Comparison of ENCODE assay signal across 15 cellular contexts in genomic region chr5:56059854-56060253, GRCh38.
DNase-seq lines count a peak whose midpoint lies in the region; ATAC-seq, FAIRE-seq and TF ChIP-seq lines count a peak whose summit lies in the region.
"Had no signal": no experiment of that assay in that cellular context is flagged by ENCODE, and none has a peak within 500 bp of the region (broad histone marks: within the 10 kb centered on the region; RNA-seq: fewer than 3 reads in every experiment).

No MANE protein-coding gene starts in this region.

- in situ Hi-C loops in Caki2 (cut with HindIII; ENCODE audit: low pct_unique_long_range_greater_than_20kb, low sequenced_read_pairs) (no loop called here), K562 (cut with MboI) (no loop called here)

- H2AFZ ChIP-seq in K562 (ENCODE audit: low read depth, low read length) = no peak overlapping the region
- H2AFZ ChIP-seq: PC-9 had no signal

- no peaks in the 10 kb centered on the region for H3K27me3 ChIP-seq in CD4-positive, alpha-beta T cell (ENCODE audit: control insufficient read depth, insufficient read depth, low read length)
- H3K27me3 ChIP-seq in K562 (ENCODE audit: control insufficient read depth in 2 of 2, insufficient read depth in 2 of 2, low read length in 2 of 2) = no peaks in the 10 kb centered on the region
- H3K27me3 ChIP-seq: SJSA1 had no signal

- H3K9me3 ChIP-seq in CD4-positive, alpha-beta T cell (ENCODE audit: control insufficient read depth, low read length) = no peaks in the 10 kb centered on the region
- H3K9me3 ChIP-seq in K562 (replicated peaks; ENCODE audit: control insufficient read depth, insufficient read depth, low read depth, low read length) = no peaks in the 10 kb centered on the region
- H3K9me3 ChIP-seq: SJSA1 had no signal

- no peaks in the 10 kb centered on the region for H3K36me3 ChIP-seq in K562 (ENCODE audit: control insufficient read depth, insufficient read depth, low read length)
- H3K36me3 ChIP-seq: SJSA1 had no signal

- no peaks in the 10 kb centered on the region for H3K9me3 Mint-ChIP-seq in CD4-positive, alpha-beta T cell
- H3K9me3 Mint-ChIP-seq in naive thymus-derived CD8-positive, alpha-beta T cell = peaks cover 0 to 4% (median 0%) of the 10 kb centered on the region in 9 donors
- no peaks in the 10 kb centered on the region for H3K9me3 Mint-ChIP-seq in MCF 10A (ENCODE audit: unreplicated experiment)

- WGBS in K562 (ENCODE audit: insufficient coverage, low coverage, missing lambda C conversion rate) = 74% methylated on average over 8 of the region's 8 CpGs

- FAIRE-seq in K562 (lab: Jason Lieb, UNC) = no peak

- no peak for TF ChIP-seq POLR2A in K562 (conservative IDR thresholded peaks at IDR 0.05)

- H3K79me2 ChIP-seq in K562 (ENCODE audit: control insufficient read depth, insufficient read depth, low read length) = no peaks in the 10 kb centered on the region

- CTCF ChIA-PET in CD4-positive, alpha-beta T cell (lab: Charles Lee) = no interaction called here
- CTCF ChIA-PET in K562 (lab: Yijun Ruan, JAX; ENCODE audit: low intra/inter-chr PET ratio) = no interaction called here
- CTCF ChIA-PET in MCF 10A (lab: Yijun Ruan, JAX) = no interaction called here

- H3K4me1 Mint-ChIP-seq in CD4-positive, alpha-beta T cell (ENCODE audit: low read depth) = peaks cover 74% of the 10 kb centered on the region
- peaks cover 41 to 78% (median 68%) of the 10 kb centered on the region in 4 donors for H3K4me1 Mint-ChIP-seq in naive thymus-derived CD8-positive, alpha-beta T cell
- H3K4me1 Mint-ChIP-seq in MCF 10A (ENCODE audit: insufficient read depth, unreplicated experiment) = peaks cover 16% of the 10 kb centered on the region

- no peak overlapping the region for H3K4me2 ChIP-seq in K562 (ENCODE audit: insufficient read depth, low read length)
- H3K4me2 ChIP-seq: PC-9 had no signal

- no peak overlapping the region for H3K4me3 ChIP-seq in K562
- H3K4me3 ChIP-seq: PC-9, SJSA1 had no signal

- no peaks in the 10 kb centered on the region for H4K20me1 ChIP-seq in K562 (replicated peaks; ENCODE audit: control insufficient read depth, insufficient read depth, low read length)

- H3K9me1 ChIP-seq in K562 (ENCODE audit: control insufficient read depth, insufficient read depth, low read length) = no peaks in the 10 kb centered on the region

- POLR2A ChIA-PET in CD4-positive, alpha-beta T cell (lab: Charles Lee) = interaction anchor here (0.6 to 5.7 kb wide), 10 partner anchors 9 to 80 kb away, joined by 3 to 87 read pairs (median 8); partner anchors contain the start of gene IL6ST
- POLR2A ChIA-PET in K562 (lab: Yijun Ruan, JAX) (interaction anchor here (1.6 kb wide), 1 partner anchor 16 kb away, joined by 3 read pairs; no protein-coding TSS in a partner anchor), MCF 10A (lab: Yijun Ruan, JAX) (interaction anchor here (0.6 to 3.0 kb wide), 3 partner anchors 43 to 65 kb away, joined by 3 to 22 read pairs (median 4); partner anchors contain the start of gene IL6ST)
- POLR2A ChIA-PET in naive thymus-derived CD8-positive, alpha-beta T cell (lab: Charles Lee) = interaction anchor here (0.7 to 6.1 kb wide), 8 partner anchors 8 to 88 kb away, joined by 3 to 66 read pairs (median 4); partner anchors contain the start of gene IL6ST

- intact Hi-C loops in CD4-positive, alpha-beta T cell (cut with DNase I, micrococcal nuclease) = loop anchor here in 1 of 2 experiments (2.0 to 5.0 kb wide), 5 partner anchors 42 to 97 kb away; partner anchors contain the start of gene IL6ST
- intact Hi-C loops in K562 (cut with micrococcal nuclease) = loop anchor here (5.0 kb wide), 1 partner anchor 63 kb away; no protein-coding TSS in a partner anchor
- intact Hi-C loops in MCF 10A (cut with micrococcal nuclease) = loop anchor here (10.0 kb wide), 1 partner anchor 65 kb away; the partner anchor contains the start of gene IL6ST

- ATAC-seq in CD4-positive, alpha-beta T cell (ENCODE audit: poor library complexity) = no peak
- ATAC-seq in K562 (no peak), GM19324 (IDR thresholded peaks at IDR 0.05; ENCODE audit: low FRiP score, unreplicated experiment) (no peak)
- ATAC-seq in naive thymus-derived CD8-positive, alpha-beta T cell = no peak

- BruUV-seq in K562 (replicated peaks; lab: Mats Ljungman, UMichigan) (no TSS peak), MCF 10A (replicated peaks; lab: Mats Ljungman, UMichigan) (no TSS peak)

- no peak for DNase-seq in CD4-positive, alpha-beta T cell
- DNase-seq in Caki2 (ENCODE audit: low read depth) = peak; percentile 54
- DNase-seq in K562 (ENCODE audit: extremely low read depth in 1 of 4, low spot score in 3 of 4) = no peak
- DNase-seq in naive thymus-derived CD8-positive, alpha-beta T cell = no peak
- no peak for DNase-seq in MCF 10A (ENCODE audit: unreplicated experiment)
- no peak for DNase-seq in HCEC 1CT
- DNase-seq: H7, MV-4-11, NCI-H1417 treated with DMSO at 0.1 percent for 48 hours, NCI-H2081 treated with DMSO at 0.1 percent for 48 hours, NCI-H2227 treated with DMSO at 0.1 percent for 48 hours, NCI-H524, PC-9 had no signal

- peaks cover 6% of the 10 kb centered on the region for H3K36me3 Mint-ChIP-seq in CD4-positive, alpha-beta T cell (ENCODE audit: low read depth)
- no peaks in the 10 kb centered on the region for H3K36me3 Mint-ChIP-seq in naive thymus-derived CD8-positive, alpha-beta T cell
- no peaks in the 10 kb centered on the region for H3K36me3 Mint-ChIP-seq in MCF 10A (ENCODE audit: insufficient read depth, unreplicated experiment)

- H3K27ac ChIP-seq in CD4-positive, alpha-beta T cell (ENCODE audit: low read depth, low read length) = no peak overlapping the region
- H3K27ac ChIP-seq in K562 (ENCODE audit: extremely low read depth, low read depth, low read length) = no peak overlapping the region
- H3K27ac ChIP-seq: PC-9, SJSA1 had no signal

- TF ChIP-seq RAD21 in K562 (CRISPR knock-in tag; conservative IDR thresholded peaks at IDR 0.05 in 1 of 2, IDR thresholded peaks at IDR 0.05 in 1 of 2) = no peak

- peak overlapping the region; percentile 54 for H3K4me3 Mint-ChIP-seq in CD4-positive, alpha-beta T cell
- peak overlapping the region in 9 of 10 donors; percentile 24 to 83 (median 72) for H3K4me3 Mint-ChIP-seq in naive thymus-derived CD8-positive, alpha-beta T cell
- H3K4me3 Mint-ChIP-seq in MCF 10A (ENCODE audit: unreplicated experiment) = no peak overlapping the region

- TF ChIP-seq EP300 in K562 (IDR thresholded peaks at IDR 0.05; ENCODE audit: low read length) = no peak

- no peak for TF ChIP-seq CTCF in CD4-positive, alpha-beta T cell (IDR thresholded peaks at IDR 0.05)
- TF ChIP-seq CTCF in K562 (IDR thresholded peaks at IDR 0.05 in 2 of 3, conservative IDR thresholded peaks at IDR 0.05 in 1 of 3; ENCODE audit: insufficient read depth in 2 of 3, low read depth in 1 of 3, low read length in 3 of 3) (no peak), MCF 10A (IDR thresholded peaks at IDR 0.05; ENCODE audit: unreplicated experiment) (no peak)

- H3K27ac Mint-ChIP-seq in CD4-positive, alpha-beta T cell = peak overlapping the region; percentile 86
- peak overlapping the region in 9 of 10 donors; percentile 85 to 96 (median 89) for H3K27ac Mint-ChIP-seq in naive thymus-derived CD8-positive, alpha-beta T cell
- H3K27ac Mint-ChIP-seq in MCF 10A (ENCODE audit: low read depth, unreplicated experiment) = no peak overlapping the region

- peaks cover 3 to 13% of the 10 kb centered on the region in 2 experiments; a peak in 4 of 5 replicates for H3K4me1 ChIP-seq in K562 (replicated peaks in 1 of 2; ENCODE audit: control insufficient read depth in 2 of 2, insufficient read depth in 2 of 2, low read length in 2 of 2)

- no peaks in the 10 kb centered on the region for H3K27me3 Mint-ChIP-seq in CD4-positive, alpha-beta T cell
- no peaks in the 10 kb centered on the region for H3K27me3 Mint-ChIP-seq in naive thymus-derived CD8-positive, alpha-beta T cell
- H3K27me3 Mint-ChIP-seq in MCF 10A (ENCODE audit: insufficient read depth, unreplicated experiment) = peaks cover 46% of the 10 kb centered on the region

- H3K9ac ChIP-seq in K562 (ENCODE audit: insufficient read depth in 1 of 2, low read depth in 2 of 2, low read length in 2 of 2) = no peak overlapping the region

TF ChIP-seq in K562, 482 proteins besides CTCF, POLR2A, EP300 and RAD21:
- 0 out of 2 replicates have a peak, but pooled peaks have one; percentile 13 for TF ChIP-seq RFX1 (IDR thresholded peaks at IDR 0.05)
- no peak for TF ChIP-seq CBX2 (IDR thresholded peaks at IDR 0.05; ENCODE audit: insufficient read depth, low read length, poor library complexity, severe bottlenecking)
- TF ChIP-seq FOXJ2 (tag; IDR thresholded peaks at IDR 0.05) = peak; percentile 63; the same call in 1 of the 2 replicates
TF ChIP-seq in K562: peak in this region for 2.
